20 cellular contexts compared by ENCODE assay signal in the genomic region with DNA sequence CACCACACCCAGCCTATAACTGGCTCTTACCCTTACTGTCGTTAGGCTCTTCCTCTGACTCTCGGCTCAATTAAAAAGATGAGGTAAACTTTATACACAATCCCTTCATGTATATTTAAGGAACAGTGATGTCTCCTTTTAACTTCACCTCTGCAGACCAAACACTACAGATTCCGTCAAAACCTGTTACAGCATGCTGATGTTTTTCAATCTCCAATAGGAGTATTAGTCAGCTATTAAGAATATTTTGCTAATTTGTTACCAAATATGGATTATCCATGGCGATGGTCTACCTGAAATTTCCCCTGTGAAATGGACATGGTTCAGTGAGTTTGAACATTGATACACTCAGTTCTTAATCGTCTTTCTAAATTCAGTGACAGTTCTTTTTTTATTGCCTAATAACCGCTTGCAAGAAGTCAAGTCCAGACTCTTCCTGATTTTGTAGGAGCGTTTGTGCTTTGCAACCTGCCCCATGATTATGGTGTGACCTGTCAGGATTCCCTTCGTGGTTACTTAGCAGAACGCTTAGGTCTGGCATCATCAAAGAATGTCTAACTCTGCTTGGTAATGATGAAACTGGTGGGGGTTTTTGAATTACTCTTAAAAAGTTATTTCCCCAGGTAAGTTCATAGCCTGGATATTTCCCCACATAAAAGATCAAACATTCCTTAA.
"Had no signal": no experiment of that assay in that cellular context is flagged by ENCODE, and none has a peak within 500 bp of the region (broad histone marks: within the 10 kb centered on the region; RNA-seq: fewer than 3 reads in every experiment).

No MANE protein-coding gene starts in this region.

- H3K27me3 ChIP-seq: cardiac muscle cell, dorsolateral prefrontal cortex, thyroid gland, vagina had no signal

- ATAC-seq: activated CD4-positive, alpha-beta T cell treated with anti-CD3 and anti-CD28 coated beads for 36 hours; psoas muscle; sciatic nerve; stimulated activated effector memory CD8-positive, alpha-beta T cell treated with anti-CD3 and anti-CD28 coated beads, Interleukin-12 subunit alpha, Interleukin-12 subunit beta, amount 100 ng/mL, for 72 hours; T-cell had no signal

- H3K27ac ChIP-seq: cardiac muscle cell, dorsolateral prefrontal cortex, psoas muscle, thyroid gland, vagina had no signal

- DNase-seq: activated CD4-positive, alpha-beta memory T cell treated with anti-CD3 and anti-CD28 coated beads, Interleukin-2, amount 10 ng/mL, durations not matched to agents 7 days and 5 days; activated CD4-positive, alpha-beta T cell treated with anti-CD3 and anti-CD28 coated beads for 36 hours; activated effector memory CD4-positive, alpha-beta T cell treated with Interleukin-2 at 50 U/mL for 16 hours; activated naive CD4-positive, alpha-beta T cell treated with anti-CD3 and anti-CD28 coated beads, Interleukin-2, amount 50 U/mL, for 16 hours; activated T-cell treated with anti-CD3 and anti-CD28 coated beads, Interleukin-2, amount 50 U/mL, for 24 hours; dorsolateral prefrontal cortex; endodermal cell; hypothalamus; kidney glomerular epithelial cell; lower lobe of right lung; midbrain; psoas muscle; stimulated activated CD4-positive, alpha-beta T cell treated with anti-CD3 and anti-CD28 coated beads, Interleukin-1b, Interleukin-23, amount 100 ng/mL, for 48 hours; T-cell; T-helper 9 cell; thyroid gland had no signal

- H3K9me3 ChIP-seq: lower lobe of right lung, psoas muscle, thyroid gland, vagina had no signal

- H3K36me3 ChIP-seq: cardiac muscle cell, lower lobe of right lung, thyroid gland, vagina had no signal

- H3K4me3 ChIP-seq: cardiac muscle cell, dorsolateral prefrontal cortex, lower lobe of right lung, psoas muscle, thyroid gland, vagina had no signal

- H3K4me1 ChIP-seq: psoas muscle had no signal
